ENCODE assay signal across 23 cellular contexts in genomic region chr16:82709987-82710386, GRCh38.
A peak's percentile ranks its signal among the peaks of the same experiment; 100 is the strongest.
DNase-seq lines count a peak whose midpoint lies in the region; ATAC-seq, FAIRE-seq and TF ChIP-seq lines count a peak whose summit lies in the region.
"Had no signal": no experiment of that assay in that cellular context is flagged by ENCODE, and none has a peak within 500 bp of the region (broad histone marks: within the 10 kb centered on the region; RNA-seq: fewer than 3 reads in every experiment).

No MANE protein-coding gene starts in this region.

- H3K9me3 ChIP-seq in pancreas, result no peaks in the 10 kb centered on the region
- H3K9me3 ChIP-seq: A549 had no signal

- TF ChIP-seq CTCF in pancreas (IDR thresholded peaks at IDR 0.05), result no peak

- no peak overlapping the region for H3K27ac ChIP-seq in pancreas
- H3K27ac ChIP-seq: 22Rv1, A549, GM23248 had no signal

- FAIRE-seq in A204.1 (lab: Jason Lieb, UNC), result peak; percentile 99
- peak; percentile 90 for FAIRE-seq in TTC549 (lab: Jason Lieb, UNC)
- FAIRE-seq in endometrium (lab: Jason Lieb, UNC), result peak; percentile 64
- peak; percentile 99 for FAIRE-seq in pancreas (lab: Jason Lieb, UNC)
- FAIRE-seq: A549, GM12892, H1 had no signal

- DNase-seq in pancreas (no peak), RPMI8226 (no peak), left lobe of liver (ENCODE audit: low spot score) (no peak), kidney glomerular epithelial cell (lab: John Stamatoyannopoulos, UW) (no peak), Right ventricle myocardium inferior (ENCODE audit: missing footprints) (no peak)
- DNase-seq: ACHN; AML-193; C1 segment of cervical spinal cord; Calu3; CD4-positive, alpha-beta memory T cell; COR-L47; DMS53; DMS79 treated with DMSO at 0.1 percent for 48 hours; GM23248; H7; HCEC 1CT had no signal

- no peaks in the 10 kb centered on the region for H3K36me3 ChIP-seq in pancreas

- no peaks in the 10 kb centered on the region for H3K27me3 ChIP-seq in pancreas

- no peaks in the 10 kb centered on the region for H3K4me1 ChIP-seq in pancreas
- H3K4me1 ChIP-seq: A549 had no signal

- WGBS in pancreas, 2 donors, result 54 to 78% methylated on average over 3 of the region's 3 CpGs

- ATAC-seq in pancreas (no peak), left lobe of liver (no peak), Right ventricle myocardium inferior (no peak)
- ATAC-seq: A549 had no signal

- intact Hi-C loops in pancreas (cut with DNase I), result no loop called here
- intact Hi-C loops in Right ventricle myocardium inferior (cut with DNase I), result no loop called here

- H3K4me3 ChIP-seq in pancreas, result no peak overlapping the region
- H3K4me3 ChIP-seq: A549, GM23248 had no signal
